In genomic region chr14:99258341-99258781, GRCh38 we compare ENCODE assay signal across 15 cellular contexts. TPM values are rescaled to one million over a fixed set of nuclear protein-coding genes. Genes with fewer than 3 reads are reported as not detected.
DNase-seq lines count a peak whose midpoint lies in the region; ATAC-seq and TF ChIP-seq lines count a peak whose summit lies in the region.
"Had no signal": no experiment of that assay in that cellular context is flagged by ENCODE, and none has a peak within 500 bp of the region (broad histone marks: within the 10 kb centered on the region; RNA-seq: fewer than 3 reads in every experiment).

No MANE protein-coding gene starts in this region.

- no peaks in the 10 kb centered on the region for H3K9me2 ChIP-seq in OCI-LY7 (ENCODE audit: insufficient read depth, low read length)

- peaks cover 0 to 1% (median 0%) of the 10 kb centered on the region in 7 donors for H3K9me3 Mint-ChIP-seq in CD4-positive, CD25-positive, alpha-beta regulatory T cell
- no peaks in the 10 kb centered on the region for H3K9me3 Mint-ChIP-seq in central memory CD8-positive, alpha-beta T cell
- no peaks in the 10 kb centered on the region for H3K9me3 Mint-ChIP-seq in natural killer cell

- 31 to 62% (median 46%) methylated on average over 8 of the region's 8 CpGs for WGBS in adrenal gland, 4 donors

- in situ Hi-C loops in GM13976 (cut with MboI; ENCODE audit: low sequenced_read_pairs, unreplicated experiment): no loop called here

- H3K36me3 Mint-ChIP-seq in CD4-positive, CD25-positive, alpha-beta regulatory T cell: peaks cover 69% of the 10 kb centered on the region
- H3K36me3 Mint-ChIP-seq in central memory CD8-positive, alpha-beta T cell (ENCODE audit: insufficient read depth): peaks cover 88% of the 10 kb centered on the region
- H3K36me3 Mint-ChIP-seq in natural killer cell: no peaks in the 10 kb centered on the region

- H3K9me3 ChIP-seq in CD4-positive, CD25-positive, alpha-beta regulatory T cell (ENCODE audit: control insufficient read depth in 2 of 2, low read length in 2 of 2): no peaks in the 10 kb centered on the region
- H3K9me3 ChIP-seq in HEK293 (ENCODE audit: control insufficient read depth, insufficient read depth, low read depth, low read length) (no peaks in the 10 kb centered on the region), OCI-LY7 (ENCODE audit: low read length) (no peaks in the 10 kb centered on the region), adrenal gland (replicated peaks in 1 of 3) (no peaks in the 10 kb centered on the region)
- H3K9me3 ChIP-seq: lower lobe of right lung, SJCRH30 had no signal

- TF ChIP-seq POLR2A in adrenal gland (IDR thresholded peaks at IDR 0.05): no peak

- POLR2A ChIA-PET in HEK293 (lab: Yijun Ruan, JAX) (no interaction called here), OCI-LY7 (lab: Charles Lee) (interaction anchor here (0.6 kb wide), 1 partner anchor 780 kb away, joined by 3 read pairs; no protein-coding TSS in a partner anchor)

- peaks cover 16 to 99% (median 68%) of the 10 kb centered on the region in 4 donors for H3K4me1 Mint-ChIP-seq in CD4-positive, CD25-positive, alpha-beta regulatory T cell
- peaks cover 92% of the 10 kb centered on the region for H3K4me1 Mint-ChIP-seq in central memory CD8-positive, alpha-beta T cell
- peaks cover 73 to 87% of the 10 kb centered on the region in 2 donors for H3K4me1 Mint-ChIP-seq in natural killer cell

- no peaks in the 10 kb centered on the region for H3K79me2 ChIP-seq in OCI-LY7 (ENCODE audit: insufficient read depth, low read depth, low read length)

- peaks cover 44% of the 10 kb centered on the region for H3K36me3 ChIP-seq in CD4-positive, CD25-positive, alpha-beta regulatory T cell (ENCODE audit: control insufficient read depth, insufficient read depth, low read length)
- H3K36me3 ChIP-seq in HEK293 (ENCODE audit: control insufficient read depth in 2 of 2, insufficient read depth in 1 of 2, low read length in 2 of 2) (peaks cover 0 to 11% of the 10 kb centered on the region in 2 experiments; a peak in 1 of 3 replicates), OCI-LY7 (ENCODE audit: insufficient read depth, low read length) (no peaks in the 10 kb centered on the region), adrenal gland (replicated peaks in 1 of 2) (no peaks in the 10 kb centered on the region)
- H3K36me3 ChIP-seq: lower lobe of right lung, SJCRH30 had no signal

- H3K27me3 Mint-ChIP-seq in CD4-positive, CD25-positive, alpha-beta regulatory T cell: peaks cover 6% of the 10 kb centered on the region
- H3K27me3 Mint-ChIP-seq in central memory CD8-positive, alpha-beta T cell: no peaks in the 10 kb centered on the region
- no peaks in the 10 kb centered on the region for H3K27me3 Mint-ChIP-seq in natural killer cell (ENCODE audit: low read depth in 2 of 2)

- intact Hi-C loops in natural killer cell (cut with micrococcal nuclease) (no loop called here), OCI-LY7 (cut with micrococcal nuclease; ENCODE audit: unreplicated experiment) (no loop called here), adrenal gland (cut with DNase I) (no loop called here)

- peak overlapping the region; percentile 94 to 99 (median 96) for H3K4me3 Mint-ChIP-seq in CD4-positive, CD25-positive, alpha-beta regulatory T cell
- peak overlapping the region; percentile 99 for H3K4me3 Mint-ChIP-seq in central memory CD8-positive, alpha-beta T cell
- H3K4me3 Mint-ChIP-seq in natural killer cell: peak overlapping the region; percentile 88

- peaks cover 100% of the 10 kb centered on the region for H3K4me1 ChIP-seq in CD4-positive, CD25-positive, alpha-beta regulatory T cell (ENCODE audit: control insufficient read depth, insufficient read depth, low read length, poor library complexity, severe bottlenecking)
- peaks cover 50% of the 10 kb centered on the region for H3K4me1 ChIP-seq in HEK293 (ENCODE audit: control insufficient read depth, insufficient read depth, low read length)
- H3K4me1 ChIP-seq in OCI-LY7 (ENCODE audit: insufficient read depth, low read length, poor library complexity, severe bottlenecking): no peaks in the 10 kb centered on the region
- H3K4me1 ChIP-seq in adrenal gland (replicated peaks in 1 of 2): no peaks in the 10 kb centered on the region
- H3K4me1 ChIP-seq: lower lobe of right lung had no signal

- H3K4me3 ChIP-seq in CD4-positive, CD25-positive, alpha-beta regulatory T cell (ENCODE audit: low read depth, low read length): peak overlapping the region; percentile 99
- no peak overlapping the region for H3K4me3 ChIP-seq in HEK293 (ENCODE audit: low read depth, low read length)
- no peak overlapping the region for H3K4me3 ChIP-seq in OCI-LY7 (ENCODE audit: low read depth, low read length, poor library complexity, severe bottlenecking)
- H3K4me3 ChIP-seq in adrenal gland: no peak overlapping the region
- H3K4me3 ChIP-seq: lower lobe of right lung, SJCRH30 had no signal

- ATAC-seq in CD4-positive, CD25-positive, alpha-beta regulatory T cell (ENCODE audit: low read depth in 2 of 2): no peak
- no peak for ATAC-seq in central memory CD8-positive, alpha-beta T cell (replicated peaks; ENCODE audit: extremely low read depth, poor library complexity, severe bottlenecking)
- ATAC-seq in natural killer cell: no peak
- ATAC-seq: lower lobe of right lung had no signal

- no peak overlapping the region for H2AFZ ChIP-seq in OCI-LY7 (ENCODE audit: low read length)

- DNase-seq in CD4-positive, CD25-positive, alpha-beta regulatory T cell: peak in 2 of 3 donors; percentile 16 to 17
- no peak for DNase-seq in central memory CD8-positive, alpha-beta T cell (ENCODE audit: low spot score in 2 of 2)
- DNase-seq in natural killer cell (no peak), NCI-H748 (lab: John Stamatoyannopoulos, UW; ENCODE audit: unreplicated experiment) (no peak), OCI-LY7 (ENCODE audit: low spot score) (no peak), adrenal gland (no peak), GM13976 (ENCODE audit: low spot score) (no peak)
- DNase-seq: activated CD4-positive, CD25-positive, alpha-beta regulatory T cell; amniotic stem cell; C1 segment of cervical spinal cord; Karpas-422; lower lobe of right lung; NCI-H1694 treated with DMSO at 0.1 percent for 48 hours; SJCRH30 had no signal

- no peaks in the 10 kb centered on the region for H4K20me1 ChIP-seq in OCI-LY7 (ENCODE audit: insufficient read depth, low read length)

- no peaks in the 10 kb centered on the region for H3K27me3 ChIP-seq in CD4-positive, CD25-positive, alpha-beta regulatory T cell (ENCODE audit: control insufficient read depth, insufficient read depth, low read length)
- H3K27me3 ChIP-seq in adrenal gland: peaks cover 9% of the 10 kb centered on the region
- H3K27me3 ChIP-seq: SJCRH30 had no signal

- TF ChIP-seq CTCF in HEK293 (tag by site-specific recombination; IDR thresholded peaks at IDR 0.05) (no peak), natural killer cell (IDR thresholded peaks at IDR 0.05) (no peak), OCI-LY7 (conservative IDR thresholded peaks at IDR 0.05; ENCODE audit: low read length) (no peak), adrenal gland (IDR thresholded peaks at IDR 0.05) (no peak), GM13976 (IDR thresholded peaks at IDR 0.05; ENCODE audit: borderline replicate concordance, control extremely low read depth, extremely low read depth, insufficient read depth, missing control alignments) (no peak)

- CTCF ChIA-PET in HEK293 (lab: Yijun Ruan, JAX) (no interaction called here), OCI-LY7 (lab: Charles Lee; ENCODE audit: unreplicated experiment) (no interaction called here)

- H3K4me2 ChIP-seq in OCI-LY7 (ENCODE audit: low read length): no peak overlapping the region

- BruUV-seq in OCI-LY7 (replicated peaks; lab: Mats Ljungman, UMichigan): no TSS peak

- peak overlapping the region; percentile 100 for H3K27ac Mint-ChIP-seq in CD4-positive, CD25-positive, alpha-beta regulatory T cell
- H3K27ac Mint-ChIP-seq in central memory CD8-positive, alpha-beta T cell (ENCODE audit: low read depth): peak overlapping the region; percentile 100
- peak overlapping the region; percentile 93 to 97 for H3K27ac Mint-ChIP-seq in natural killer cell

- H3K27ac ChIP-seq in CD4-positive, CD25-positive, alpha-beta regulatory T cell (ENCODE audit: insufficient read depth, low read length, poor library complexity, severe bottlenecking): peak overlapping the region; percentile 99
- no peak overlapping the region for H3K27ac ChIP-seq in HEK293 (ENCODE audit: extremely low read depth, low read depth, low read length)
- H3K27ac ChIP-seq in OCI-LY7 (ENCODE audit: low read depth, low read length, poor library complexity, severe bottlenecking): no peak overlapping the region
- H3K27ac ChIP-seq in adrenal gland: no peak overlapping the region
- H3K27ac ChIP-seq: lower lobe of right lung, SJCRH30 had no signal

TF ChIP-seq in HEK293, 187 proteins besides CTCF, POLR2A, EP300 and RAD21 (continues in another document):
- TF ChIP-seq PRDM4 (tag by site-specific recombination; IDR thresholded peaks at IDR 0.05) (no peak), ZFHX2 (tag by site-specific recombination; conservative IDR thresholded peaks at IDR 0.05) (peak; percentile 37; the same call in 1 of the 2 replicates), ZBTB21 (tag by site-specific recombination; IDR thresholded peaks at IDR 0.05) (no peak), ZBTB8A (tag by site-specific recombination; IDR thresholded peaks at IDR 0.05) (peak; percentile 23; the same call in 1 of the 2 replicates), ZBTB17 (tag by site-specific recombination; IDR thresholded peaks at IDR 0.05) (0 out of 2 replicates have a peak, but pooled peaks have one; percentile 15)

RNA-seq across cellular contexts. Expression of gene BCL11B, which starts 13.6 kb away (rescaled TPM):
- 210 TPM for total RNA-seq in CD4-positive, CD25-positive, alpha-beta regulatory T cell
- 1 to 10 TPM; 5.3 to 5.7 (median 5.4) TPM for polyA plus RNA-seq in CD4-positive, CD25-positive, alpha-beta regulatory T cell
- total RNA-seq in natural killer cell (10 to 100 TPM; 43.5 to 61.5 (median 56.2) TPM), OCI-LY7 (2022) (not detected in 2 replicates), adrenal gland (1 to 10 TPM in 2 of 8 donors, under 1 TPM in 6; 0.24 to 1.1 (median 0.61) TPM)
- total RNA-seq in OCI-LY7 (2014; rRNA removed; shearing (Covaris generic)): not detected in 2 replicates
- polyA plus RNA-seq in adrenal gland: under 1 TPM; 0.24 to 0.49 (median 0.24) TPM

Comparison
In these comparisons a context has a peak if more than half of its experiments do, and no peak if none do; other contexts are left out.
1. DNase-seq: peak in CD4-positive, CD25-positive, alpha-beta regulatory T cell (2 of 3); none in central memory CD8-positive, alpha-beta T cell (0 of 2), natural killer cell (single experiment), NCI-H748 (single experiment), OCI-LY7 (single experiment), adrenal gland (0 of 7) and GM13976 (single experiment).
2. RNA of gene BCL11B, which starts 13.6 kb away (total RNA-seq): 210 TPM in CD4-positive, CD25-positive, alpha-beta regulatory T cell (single experiment) and 43.5 to 61.5 TPM in natural killer cell; 0.24 to 1.1 TPM in adrenal gland and not detected in OCI-LY7; every median in the first group is over 10 times any median in the second.
3. Peak in every context shown above with its lines, with median percentiles within 50 percentile points of each other: H3K27ac Mint-ChIP-seq and H3K4me3 Mint-ChIP-seq.